Comparison of ENCODE assay signal across 1 cellular context in genomic region chr13:46164661-46165060, GRCh38.
TF ChIP-seq lines count a peak whose summit lies in the region.

No MANE protein-coding gene starts in this region.

TF ChIP-seq in GM23338, 12 proteins besides CTCF, POLR2A, EP300 and RAD21 (continued from another document):
- TF ChIP-seq, protein P1, sequence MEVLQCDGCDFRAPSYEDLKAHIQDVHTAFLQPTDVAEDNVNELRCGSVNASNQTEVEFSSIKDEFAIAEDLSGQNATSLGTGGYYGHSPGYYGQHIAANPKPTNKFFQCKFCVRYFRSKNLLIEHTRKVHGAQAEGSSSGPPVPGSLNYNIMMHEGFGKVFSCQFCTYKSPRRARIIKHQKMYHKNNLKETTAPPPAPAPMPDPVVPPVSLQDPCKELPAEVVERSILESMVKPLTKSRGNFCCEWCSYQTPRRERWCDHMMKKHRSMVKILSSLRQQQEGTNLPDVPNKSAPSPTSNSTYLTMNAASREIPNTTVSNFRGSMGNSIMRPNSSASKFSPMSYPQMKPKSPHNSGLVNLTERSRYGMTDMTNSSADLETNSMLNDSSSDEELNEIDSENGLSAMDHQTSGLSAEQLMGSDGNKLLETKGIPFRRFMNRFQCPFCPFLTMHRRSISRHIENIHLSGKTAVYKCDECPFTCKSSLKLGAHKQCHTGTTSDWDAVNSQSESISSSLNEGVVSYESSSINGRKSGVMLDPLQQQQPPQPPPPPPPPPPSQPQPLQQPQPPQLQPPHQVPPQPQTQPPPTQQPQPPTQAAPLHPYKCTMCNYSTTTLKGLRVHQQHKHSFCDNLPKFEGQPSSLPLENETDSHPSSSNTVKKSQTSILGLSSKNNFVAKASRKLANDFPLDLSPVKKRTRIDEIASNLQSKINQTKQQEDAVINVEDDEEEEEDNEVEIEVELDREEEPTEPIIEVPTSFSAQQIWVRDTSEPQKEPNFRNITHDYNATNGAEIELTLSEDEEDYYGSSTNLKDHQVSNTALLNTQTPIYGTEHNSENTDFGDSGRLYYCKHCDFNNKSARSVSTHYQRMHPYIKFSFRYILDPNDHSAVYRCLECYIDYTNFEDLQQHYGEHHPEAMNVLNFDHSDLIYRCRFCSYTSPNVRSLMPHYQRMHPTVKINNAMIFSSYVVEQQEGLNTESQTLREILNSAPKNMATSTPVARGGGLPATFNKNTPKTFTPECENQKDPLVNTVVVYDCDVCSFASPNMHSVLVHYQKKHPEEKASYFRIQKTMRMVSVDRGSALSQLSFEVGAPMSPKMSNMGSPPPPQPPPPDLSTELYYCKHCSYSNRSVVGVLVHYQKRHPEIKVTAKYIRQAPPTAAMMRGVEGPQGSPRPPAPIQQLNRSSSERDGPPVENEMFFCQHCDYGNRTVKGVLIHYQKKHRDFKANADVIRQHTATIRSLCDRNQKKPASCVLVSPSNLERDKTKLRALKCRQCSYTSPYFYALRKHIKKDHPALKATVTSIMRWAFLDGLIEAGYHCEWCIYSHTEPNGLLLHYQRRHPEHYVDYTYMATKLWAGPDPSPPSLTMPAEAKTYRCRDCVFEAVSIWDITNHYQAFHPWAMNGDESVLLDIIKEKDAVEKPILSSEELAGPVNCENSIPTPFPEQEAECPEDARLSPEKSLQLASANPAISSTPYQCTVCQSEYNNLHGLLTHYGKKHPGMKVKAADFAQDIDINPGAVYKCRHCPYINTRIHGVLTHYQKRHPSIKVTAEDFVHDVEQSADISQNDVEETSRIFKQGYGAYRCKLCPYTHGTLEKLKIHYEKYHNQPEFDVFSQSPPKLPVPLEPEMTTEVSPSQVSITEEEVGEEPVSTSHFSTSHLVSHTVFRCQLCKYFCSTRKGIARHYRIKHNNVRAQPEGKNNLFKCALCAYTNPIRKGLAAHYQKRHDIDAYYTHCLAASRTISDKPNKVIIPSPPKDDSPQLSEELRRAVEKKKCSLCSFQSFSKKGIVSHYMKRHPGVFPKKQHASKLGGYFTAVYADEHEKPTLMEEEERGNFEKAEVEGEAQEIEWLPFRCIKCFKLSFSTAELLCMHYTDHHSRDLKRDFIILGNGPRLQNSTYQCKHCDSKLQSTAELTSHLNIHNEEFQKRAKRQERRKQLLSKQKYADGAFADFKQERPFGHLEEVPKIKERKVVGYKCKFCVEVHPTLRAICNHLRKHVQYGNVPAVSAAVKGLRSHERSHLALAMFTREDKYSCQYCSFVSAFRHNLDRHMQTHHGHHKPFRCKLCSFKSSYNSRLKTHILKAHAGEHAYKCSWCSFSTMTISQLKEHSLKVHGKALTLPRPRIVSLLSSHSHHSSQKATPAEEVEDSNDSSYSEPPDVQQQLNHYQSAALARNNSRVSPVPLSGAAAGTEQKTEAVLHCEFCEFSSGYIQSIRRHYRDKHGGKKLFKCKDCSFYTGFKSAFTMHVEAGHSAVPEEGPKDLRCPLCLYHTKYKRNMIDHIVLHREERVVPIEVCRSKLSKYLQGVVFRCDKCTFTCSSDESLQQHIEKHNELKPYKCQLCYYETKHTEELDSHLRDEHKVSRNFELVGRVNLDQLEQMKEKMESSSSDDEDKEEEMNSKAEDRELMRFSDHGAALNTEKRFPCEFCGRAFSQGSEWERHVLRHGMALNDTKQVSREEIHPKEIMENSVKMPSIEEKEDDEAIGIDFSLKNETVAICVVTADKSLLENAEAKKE (CRISPR knock-in tag; IDR thresholded peaks at IDR 0.05) = no peak
- TF ChIP-seq EZH2 (IDR thresholded peaks at IDR 0.05; ENCODE audit: low read depth, unreplicated experiment) (no peak), NANOG (IDR thresholded peaks at IDR 0.05; ENCODE audit: borderline replicate concordance) (no peak), ETS1 (IDR thresholded peaks at IDR 0.05) (no peak), CREB1 (CRISPR knock-in tag; IDR thresholded peaks at IDR 0.05; ENCODE audit: low read depth) (no peak)
- TF ChIP-seq, protein P2, sequence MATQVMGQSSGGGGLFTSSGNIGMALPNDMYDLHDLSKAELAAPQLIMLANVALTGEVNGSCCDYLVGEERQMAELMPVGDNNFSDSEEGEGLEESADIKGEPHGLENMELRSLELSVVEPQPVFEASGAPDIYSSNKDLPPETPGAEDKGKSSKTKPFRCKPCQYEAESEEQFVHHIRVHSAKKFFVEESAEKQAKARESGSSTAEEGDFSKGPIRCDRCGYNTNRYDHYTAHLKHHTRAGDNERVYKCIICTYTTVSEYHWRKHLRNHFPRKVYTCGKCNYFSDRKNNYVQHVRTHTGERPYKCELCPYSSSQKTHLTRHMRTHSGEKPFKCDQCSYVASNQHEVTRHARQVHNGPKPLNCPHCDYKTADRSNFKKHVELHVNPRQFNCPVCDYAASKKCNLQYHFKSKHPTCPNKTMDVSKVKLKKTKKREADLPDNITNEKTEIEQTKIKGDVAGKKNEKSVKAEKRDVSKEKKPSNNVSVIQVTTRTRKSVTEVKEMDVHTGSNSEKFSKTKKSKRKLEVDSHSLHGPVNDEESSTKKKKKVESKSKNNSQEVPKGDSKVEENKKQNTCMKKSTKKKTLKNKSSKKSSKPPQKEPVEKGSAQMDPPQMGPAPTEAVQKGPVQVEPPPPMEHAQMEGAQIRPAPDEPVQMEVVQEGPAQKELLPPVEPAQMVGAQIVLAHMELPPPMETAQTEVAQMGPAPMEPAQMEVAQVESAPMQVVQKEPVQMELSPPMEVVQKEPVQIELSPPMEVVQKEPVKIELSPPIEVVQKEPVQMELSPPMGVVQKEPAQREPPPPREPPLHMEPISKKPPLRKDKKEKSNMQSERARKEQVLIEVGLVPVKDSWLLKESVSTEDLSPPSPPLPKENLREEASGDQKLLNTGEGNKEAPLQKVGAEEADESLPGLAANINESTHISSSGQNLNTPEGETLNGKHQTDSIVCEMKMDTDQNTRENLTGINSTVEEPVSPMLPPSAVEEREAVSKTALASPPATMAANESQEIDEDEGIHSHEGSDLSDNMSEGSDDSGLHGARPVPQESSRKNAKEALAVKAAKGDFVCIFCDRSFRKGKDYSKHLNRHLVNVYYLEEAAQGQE (IDR thresholded peaks at IDR 0.05; ENCODE audit: unreplicated experiment) = no peak
TF ChIP-seq in GM23338: peak in this region for 0.
